ENCODE assay signal across 8 cellular contexts in the genomic region with DNA sequence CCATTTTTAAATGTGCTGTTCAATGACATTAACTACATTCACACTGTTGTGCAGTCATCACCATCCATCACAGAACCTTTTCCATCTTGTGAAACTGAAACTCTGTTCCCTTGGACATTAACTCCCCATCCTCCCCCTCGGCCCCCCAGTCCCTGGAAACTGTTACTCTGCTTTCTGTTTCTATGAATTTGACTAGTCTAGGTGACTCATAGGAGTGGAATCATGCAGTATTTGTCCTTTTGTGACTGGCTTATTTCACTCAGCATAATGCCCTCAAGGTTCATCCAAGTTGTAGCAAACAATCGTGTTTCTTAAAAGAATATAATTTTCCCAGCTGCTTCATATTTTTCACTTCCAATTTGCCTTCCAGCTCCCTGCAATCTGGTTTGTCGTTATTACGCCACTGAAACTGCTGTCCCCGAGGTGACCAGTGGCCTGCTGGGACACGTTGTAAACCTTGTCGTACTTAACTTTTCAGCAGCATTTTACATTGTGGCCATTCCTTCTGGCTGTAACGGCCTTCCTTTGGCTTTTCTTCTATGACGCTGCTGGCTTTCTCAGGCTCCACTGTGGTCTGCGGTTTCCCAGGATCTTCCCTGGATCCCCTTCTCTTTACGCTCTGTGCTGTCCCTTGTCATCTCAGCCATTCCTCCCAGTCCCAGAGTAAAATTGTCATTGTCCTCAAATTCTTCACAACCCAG.
DNase-seq lines count a peak whose midpoint lies in the region; ATAC-seq and TF ChIP-seq lines count a peak whose summit lies in the region.

No MANE protein-coding gene starts in this region.

- BruUV-seq in PC-3 (replicated peaks; lab: Mats Ljungman, UMichigan): no TSS peak

- H3K9me2 ChIP-seq in PC-3 (replicated peaks; ENCODE audit: low read length): no peaks in the 10 kb centered on the region

- intact Hi-C loops in PC-3 (cut with micrococcal nuclease): loop anchor here (2.0 to 5.0 kb wide), 3 partner anchors 88 to 293 kb away; partner anchors contain the start of gene WDFY2

- no peaks in the 10 kb centered on the region for H4K20me1 ChIP-seq in PC-3 (ENCODE audit: low read length)

- H3K27ac ChIP-seq in PC-3 (ENCODE audit: low read length): peak overlapping the region; percentile 73
- peak overlapping the region; percentile 11 to 14 for H3K27ac ChIP-seq in lung (ENCODE audit: low read depth in 1 of 2, low read length in 1 of 2)
- H3K27ac ChIP-seq in subcutaneous abdominal adipose tissue (ENCODE audit: low read depth, low read length): peak overlapping the region; percentile 96

- H3F3A ChIP-seq in PC-3 (ENCODE audit: low read length, unreplicated experiment): no peaks in the 10 kb centered on the region

- H3K4me3 ChIP-seq in PC-3 (ENCODE audit: low read length) (no peak overlapping the region), lung (no peak overlapping the region), subcutaneous abdominal adipose tissue (ENCODE audit: low read depth in 1 of 5, low read length in 5 of 5) (peak overlapping the region in 2 of 5 donors; percentile 20 to 23)

- H3K4me2 ChIP-seq in PC-3 (ENCODE audit: low read length): peak overlapping the region; percentile 49; the same call in 1 of the 2 replicates

- WGBS in lung, 2 donors: 78 to 84% methylated on average over 11 of the region's 11 CpGs

- H3K9me3 ChIP-seq in PC-3 (ENCODE audit: low read length) (no peaks in the 10 kb centered on the region), lung (ENCODE audit: control insufficient read depth in 2 of 2, insufficient read depth in 1 of 2, low read length in 1 of 2) (no peaks in the 10 kb centered on the region), subcutaneous abdominal adipose tissue (ENCODE audit: control insufficient read depth in 5 of 5, low read length in 5 of 5) (no peaks in the 10 kb centered on the region)

- TF ChIP-seq CTCF in PC-3 (conservative IDR thresholded peaks at IDR 0.05; ENCODE audit: low read depth, low read length) (no peak), lung (IDR thresholded peaks at IDR 0.05; ENCODE audit: control extremely low read depth, extremely low read depth) (no peak), GM10266 (IDR thresholded peaks at IDR 0.05; ENCODE audit: control insufficient read depth, insufficient read depth, low read depth, missing control alignments) (no peak)

- no peaks in the 10 kb centered on the region; the same call in 1 of the 2 replicates for H3K36me3 ChIP-seq in PC-3 (ENCODE audit: low read depth, low read length)
- H3K36me3 ChIP-seq in lung (ENCODE audit: control insufficient read depth in 2 of 2, insufficient read depth in 2 of 2, low read length in 2 of 2): peaks cover 0 to 7% of the 10 kb centered on the region in 2 donors
- peaks cover 0 to 14% (median 8%) of the 10 kb centered on the region in 5 donors for H3K36me3 ChIP-seq in subcutaneous abdominal adipose tissue (ENCODE audit: control insufficient read depth in 5 of 5, insufficient read depth in 5 of 5, low read length in 5 of 5)

- CTCF ChIA-PET in PC-3 (lab: Charles Lee): no interaction called here

- 0 out of 2 replicates have a peak overlapping the region, but pooled peaks have one; percentile 18 for H3K9ac ChIP-seq in PC-3 (ENCODE audit: low read length)
- H3K9ac ChIP-seq in subcutaneous abdominal adipose tissue (ENCODE audit: low read length in 5 of 5): peak overlapping the region; percentile 0 to 64 (median 46)

- no peaks in the 10 kb centered on the region for H3K27me3 ChIP-seq in PC-3 (ENCODE audit: low read length)
- no peaks in the 10 kb centered on the region for H3K27me3 ChIP-seq in lung (ENCODE audit: control insufficient read depth, insufficient read depth)
- H3K27me3 ChIP-seq in subcutaneous abdominal adipose tissue (ENCODE audit: control insufficient read depth in 5 of 5, insufficient read depth in 4 of 5, low read length in 5 of 5): no peaks in the 10 kb centered on the region

- H3K4me1 ChIP-seq in PC-3 (ENCODE audit: insufficient read depth, low read length): peaks cover 19% of the 10 kb centered on the region
- peaks cover 7 to 9% of the 10 kb centered on the region in 2 donors for H3K4me1 ChIP-seq in lung (ENCODE audit: control insufficient read depth in 2 of 2, insufficient read depth in 2 of 2, low read length in 2 of 2)
- peaks cover 13 to 52% (median 39%) of the 10 kb centered on the region in 5 donors for H3K4me1 ChIP-seq in subcutaneous abdominal adipose tissue (ENCODE audit: control insufficient read depth in 5 of 5, insufficient read depth in 5 of 5, low read length in 5 of 5)

- POLR2A ChIA-PET in PC-3 (lab: Charles Lee; ENCODE audit: unreplicated experiment): interaction anchor here (0.6 to 0.7 kb wide), 2 partner anchors 34 to 277 kb away, joined by 3 to 6 read pairs; no protein-coding TSS in a partner anchor

- ATAC-seq in PC-3: peak; percentile 87
- peak; percentile 67 for ATAC-seq in lung (ENCODE audit: insufficient read depth, low FRiP score)
- no peak for ATAC-seq in left lobe of liver
- no peak for ATAC-seq in HG02973 (IDR thresholded peaks at IDR 0.05; ENCODE audit: unreplicated experiment)
- no peak for ATAC-seq in HG03442 (IDR thresholded peaks at IDR 0.05; ENCODE audit: unreplicated experiment)

- DNase-seq in PC-3: peak; percentile 74
- peak; percentile 17 for DNase-seq in brain pericyte (ENCODE audit: low read depth, low spot score)
- DNase-seq in lung (ENCODE audit: low spot score): no peak
- DNase-seq in left lobe of liver (ENCODE audit: low spot score): no peak
- DNase-seq in GM10266 (ENCODE audit: extremely low spot score): no peak

- H2AFZ ChIP-seq in PC-3 (ENCODE audit: low read length): no peak overlapping the region

- H3K79me2 ChIP-seq in PC-3 (ENCODE audit: low read length): no peaks in the 10 kb centered on the region

Comparison
In these comparisons a context has a peak if more than half of its experiments do, and no peak if none do; other contexts are left out.
1. ATAC-seq: peak in PC-3 (single experiment) and lung (single experiment); none in left lobe of liver (single experiment), HG02973 (single experiment) and HG03442 (single experiment).
2. DNase-seq: peak in PC-3 (single experiment) and brain pericyte (single experiment); none in lung (single experiment), left lobe of liver (single experiment) and GM10266 (single experiment).
3. H3K27ac ChIP-seq: peak in every context shown above with its lines; median percentile 96 in subcutaneous abdominal adipose tissue; 73 in PC-3; 12 in lung.